ENCODE assay signal across 1 cellular context in the genomic region with DNA sequence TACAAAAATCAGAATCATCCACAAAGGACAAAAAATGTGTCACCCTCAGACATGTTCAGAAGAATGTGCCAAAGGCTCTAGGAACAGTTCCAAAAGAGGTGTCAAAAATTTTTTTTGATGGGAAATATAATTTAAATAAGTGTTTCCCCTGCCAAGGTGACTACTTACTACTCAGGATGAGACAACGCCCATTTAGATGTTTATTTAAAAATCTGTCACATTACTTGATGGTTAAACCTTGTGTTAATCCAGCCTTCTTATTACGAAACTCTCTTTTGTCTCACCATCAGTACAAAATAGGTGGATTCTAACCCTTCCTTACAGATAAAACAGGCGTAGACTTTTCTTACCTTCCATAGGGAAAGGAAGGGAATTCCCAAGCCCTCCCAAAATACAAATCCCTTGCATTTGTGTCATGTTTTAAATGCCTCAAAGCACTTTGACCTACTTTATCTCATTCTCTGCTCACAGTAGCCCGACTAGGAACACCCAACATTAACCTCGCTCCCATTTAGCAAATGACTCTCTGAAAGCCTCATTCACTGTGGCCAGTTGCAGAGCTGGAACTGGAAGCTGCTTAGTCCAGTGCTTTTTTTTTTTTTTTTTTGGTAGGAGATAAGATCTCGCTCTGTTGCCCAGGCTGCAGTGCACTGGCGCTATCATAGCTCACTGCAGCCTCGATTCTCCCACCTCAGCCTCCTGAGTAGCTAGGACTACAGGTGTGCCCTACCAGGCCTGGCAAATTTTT.
TF ChIP-seq lines count a peak whose summit lies in the region.

No MANE protein-coding gene starts in this region.

TF ChIP-seq in K562, 482 proteins besides CTCF, POLR2A, EP300 and RAD21 (continued from another document and continues in another):
- TF ChIP-seq, protein P1, sequence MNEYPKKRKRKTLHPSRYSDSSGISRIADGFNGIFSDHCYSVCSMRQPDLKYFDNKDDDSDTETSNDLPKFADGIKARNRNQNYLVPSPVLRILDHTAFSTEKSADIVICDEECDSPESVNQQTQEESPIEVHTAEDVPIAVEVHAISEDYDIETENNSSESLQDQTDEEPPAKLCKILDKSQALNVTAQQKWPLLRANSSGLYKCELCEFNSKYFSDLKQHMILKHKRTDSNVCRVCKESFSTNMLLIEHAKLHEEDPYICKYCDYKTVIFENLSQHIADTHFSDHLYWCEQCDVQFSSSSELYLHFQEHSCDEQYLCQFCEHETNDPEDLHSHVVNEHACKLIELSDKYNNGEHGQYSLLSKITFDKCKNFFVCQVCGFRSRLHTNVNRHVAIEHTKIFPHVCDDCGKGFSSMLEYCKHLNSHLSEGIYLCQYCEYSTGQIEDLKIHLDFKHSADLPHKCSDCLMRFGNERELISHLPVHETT (CRISPR knock-in tag; conservative IDR thresholded peaks at IDR 0.05 in 1 of 2, IDR thresholded peaks at IDR 0.05 in 1 of 2) = no peak
- no peak for TF ChIP-seq ZFPM2 (CRISPR knock-in tag; IDR thresholded peaks at IDR 0.05)
- no peak for TF ChIP-seq NFYB (IDR thresholded peaks at IDR 0.05; ENCODE audit: extremely low read depth, insufficient read length)
- no peak for TF ChIP-seq TSC22D4 (tag; IDR thresholded peaks at IDR 0.05)
- TF ChIP-seq BRF1 (IDR thresholded peaks at IDR 0.05; ENCODE audit: borderline replicate concordance, extremely low read depth, insufficient read length) = no peak
- TF ChIP-seq CC2D1A (IDR thresholded peaks at IDR 0.05) = no peak
- no peak for TF ChIP-seq ZBTB26 (CRISPR knock-in tag; IDR thresholded peaks at IDR 0.05)
- TF ChIP-seq, protein P2, sequence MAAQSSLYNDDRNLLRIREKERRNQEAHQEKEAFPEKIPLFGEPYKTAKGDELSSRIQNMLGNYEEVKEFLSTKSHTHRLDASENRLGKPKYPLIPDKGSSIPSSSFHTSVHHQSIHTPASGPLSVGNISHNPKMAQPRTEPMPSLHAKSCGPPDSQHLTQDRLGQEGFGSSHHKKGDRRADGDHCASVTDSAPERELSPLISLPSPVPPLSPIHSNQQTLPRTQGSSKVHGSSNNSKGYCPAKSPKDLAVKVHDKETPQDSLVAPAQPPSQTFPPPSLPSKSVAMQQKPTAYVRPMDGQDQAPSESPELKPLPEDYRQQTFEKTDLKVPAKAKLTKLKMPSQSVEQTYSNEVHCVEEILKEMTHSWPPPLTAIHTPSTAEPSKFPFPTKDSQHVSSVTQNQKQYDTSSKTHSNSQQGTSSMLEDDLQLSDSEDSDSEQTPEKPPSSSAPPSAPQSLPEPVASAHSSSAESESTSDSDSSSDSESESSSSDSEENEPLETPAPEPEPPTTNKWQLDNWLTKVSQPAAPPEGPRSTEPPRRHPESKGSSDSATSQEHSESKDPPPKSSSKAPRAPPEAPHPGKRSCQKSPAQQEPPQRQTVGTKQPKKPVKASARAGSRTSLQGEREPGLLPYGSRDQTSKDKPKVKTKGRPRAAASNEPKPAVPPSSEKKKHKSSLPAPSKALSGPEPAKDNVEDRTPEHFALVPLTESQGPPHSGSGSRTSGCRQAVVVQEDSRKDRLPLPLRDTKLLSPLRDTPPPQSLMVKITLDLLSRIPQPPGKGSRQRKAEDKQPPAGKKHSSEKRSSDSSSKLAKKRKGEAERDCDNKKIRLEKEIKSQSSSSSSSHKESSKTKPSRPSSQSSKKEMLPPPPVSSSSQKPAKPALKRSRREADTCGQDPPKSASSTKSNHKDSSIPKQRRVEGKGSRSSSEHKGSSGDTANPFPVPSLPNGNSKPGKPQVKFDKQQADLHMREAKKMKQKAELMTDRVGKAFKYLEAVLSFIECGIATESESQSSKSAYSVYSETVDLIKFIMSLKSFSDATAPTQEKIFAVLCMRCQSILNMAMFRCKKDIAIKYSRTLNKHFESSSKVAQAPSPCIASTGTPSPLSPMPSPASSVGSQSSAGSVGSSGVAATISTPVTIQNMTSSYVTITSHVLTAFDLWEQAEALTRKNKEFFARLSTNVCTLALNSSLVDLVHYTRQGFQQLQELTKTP (IDR thresholded peaks at IDR 0.05; ENCODE audit: low read depth in 1 of 2, partially characterized antibody in 2 of 2) = peak in 1 of 2 experiments; percentile 20
- 0 out of 2 replicates have a peak, but pooled peaks have one; percentile 22 for TF ChIP-seq ZNF253 (CRISPR knock-in tag; conservative IDR thresholded peaks at IDR 0.05)
- TF ChIP-seq, protein P3, sequence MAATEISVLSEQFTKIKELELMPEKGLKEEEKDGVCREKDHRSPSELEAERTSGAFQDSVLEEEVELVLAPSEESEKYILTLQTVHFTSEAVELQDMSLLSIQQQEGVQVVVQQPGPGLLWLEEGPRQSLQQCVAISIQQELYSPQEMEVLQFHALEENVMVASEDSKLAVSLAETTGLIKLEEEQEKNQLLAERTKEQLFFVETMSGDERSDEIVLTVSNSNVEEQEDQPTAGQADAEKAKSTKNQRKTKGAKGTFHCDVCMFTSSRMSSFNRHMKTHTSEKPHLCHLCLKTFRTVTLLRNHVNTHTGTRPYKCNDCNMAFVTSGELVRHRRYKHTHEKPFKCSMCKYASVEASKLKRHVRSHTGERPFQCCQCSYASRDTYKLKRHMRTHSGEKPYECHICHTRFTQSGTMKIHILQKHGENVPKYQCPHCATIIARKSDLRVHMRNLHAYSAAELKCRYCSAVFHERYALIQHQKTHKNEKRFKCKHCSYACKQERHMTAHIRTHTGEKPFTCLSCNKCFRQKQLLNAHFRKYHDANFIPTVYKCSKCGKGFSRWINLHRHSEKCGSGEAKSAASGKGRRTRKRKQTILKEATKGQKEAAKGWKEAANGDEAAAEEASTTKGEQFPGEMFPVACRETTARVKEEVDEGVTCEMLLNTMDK (IDR thresholded peaks at IDR 0.05; ENCODE audit: borderline replicate concordance, insufficient read depth, low read depth, low read length, poor library complexity, severe bottlenecking) = no peak
- no peak for TF ChIP-seq BCL6 (CRISPR knock-in tag; IDR thresholded peaks at IDR 0.05)
- peak; percentile 67 for TF ChIP-seq RFX1 (IDR thresholded peaks at IDR 0.05)
- TF ChIP-seq MCM5 (IDR thresholded peaks at IDR 0.05; ENCODE audit: low read depth) = no peak
- TF ChIP-seq MAFF (IDR thresholded peaks at IDR 0.05; ENCODE audit: low read length) = no peak
- no peak for TF ChIP-seq ATF1 (CRISPR knock-in tag; IDR thresholded peaks at IDR 0.05)
- TF ChIP-seq ATF1 (tag; IDR thresholded peaks at IDR 0.05) = no peak
- no peak for TF ChIP-seq NFE2 (IDR thresholded peaks at IDR 0.05; ENCODE audit: low read depth)
- no peak for TF ChIP-seq RBM39 (optimal IDR thresholded peaks at IDR 0.05; ENCODE audit: low read depth, low read length)
- TF ChIP-seq ZNF277 (CRISPR knock-in tag; IDR thresholded peaks at IDR 0.05; ENCODE audit: borderline replicate concordance) = no peak
- no peak for TF ChIP-seq MBD2 (IDR thresholded peaks at IDR 0.05; ENCODE audit: borderline replicate concordance, low read depth)
- TF ChIP-seq CEBPG (CRISPR knock-in tag; IDR thresholded peaks at IDR 0.05) = no peak
- peak in 1 of 2 experiments; percentile 59; a peak in 1 of 4 replicates for TF ChIP-seq CEBPG (tag; conservative IDR thresholded peaks at IDR 0.05 in 1 of 2, IDR thresholded peaks at IDR 0.05 in 1 of 2)
- no peak for TF ChIP-seq HDGF (IDR thresholded peaks at IDR 0.05)
- no peak for TF ChIP-seq CBX2 (IDR thresholded peaks at IDR 0.05; ENCODE audit: insufficient read depth, low read length, poor library complexity, severe bottlenecking)
- no peak for TF ChIP-seq TRIM24 (IDR thresholded peaks at IDR 0.05)
- no peak for TF ChIP-seq ILF3 (IDR thresholded peaks at IDR 0.05; ENCODE audit: borderline replicate concordance)
- TF ChIP-seq PHF8 (IDR thresholded peaks at IDR 0.05; ENCODE audit: borderline replicate concordance, low read length) = no peak
- TF ChIP-seq GTF2B (IDR thresholded peaks at IDR 0.05; ENCODE audit: extremely low read depth, insufficient read length) = no peak
- no peak for TF ChIP-seq SOX6 (IDR thresholded peaks at IDR 0.05)
- no peak for TF ChIP-seq KLF6 (CRISPR knock-in tag; IDR thresholded peaks at IDR 0.05; ENCODE audit: borderline replicate concordance)
- TF ChIP-seq MED1 (CRISPR knock-in tag; IDR thresholded peaks at IDR 0.05; ENCODE audit: borderline replicate concordance) = no peak
- TF ChIP-seq MEF2D (tag; conservative IDR thresholded peaks at IDR 0.05; ENCODE audit: low read depth) = no peak
- TF ChIP-seq, protein P4, sequence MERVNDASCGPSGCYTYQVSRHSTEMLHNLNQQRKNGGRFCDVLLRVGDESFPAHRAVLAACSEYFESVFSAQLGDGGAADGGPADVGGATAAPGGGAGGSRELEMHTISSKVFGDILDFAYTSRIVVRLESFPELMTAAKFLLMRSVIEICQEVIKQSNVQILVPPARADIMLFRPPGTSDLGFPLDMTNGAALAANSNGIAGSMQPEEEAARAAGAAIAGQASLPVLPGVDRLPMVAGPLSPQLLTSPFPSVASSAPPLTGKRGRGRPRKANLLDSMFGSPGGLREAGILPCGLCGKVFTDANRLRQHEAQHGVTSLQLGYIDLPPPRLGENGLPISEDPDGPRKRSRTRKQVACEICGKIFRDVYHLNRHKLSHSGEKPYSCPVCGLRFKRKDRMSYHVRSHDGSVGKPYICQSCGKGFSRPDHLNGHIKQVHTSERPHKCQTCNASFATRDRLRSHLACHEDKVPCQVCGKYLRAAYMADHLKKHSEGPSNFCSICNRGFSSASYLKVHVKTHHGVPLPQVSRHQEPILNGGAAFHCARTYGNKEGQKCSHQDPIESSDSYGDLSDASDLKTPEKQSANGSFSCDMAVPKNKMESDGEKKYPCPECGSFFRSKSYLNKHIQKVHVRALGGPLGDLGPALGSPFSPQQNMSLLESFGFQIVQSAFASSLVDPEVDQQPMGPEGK (CRISPR knock-in tag; IDR thresholded peaks at IDR 0.05; ENCODE audit: borderline replicate concordance) = no peak
- TF ChIP-seq ZNF408 (CRISPR knock-in tag; IDR thresholded peaks at IDR 0.05; ENCODE audit: low read depth) = no peak
- peak; percentile 78 for TF ChIP-seq CEBPB (tag; IDR thresholded peaks at IDR 0.05)
- TF ChIP-seq MAFK (IDR thresholded peaks at IDR 0.05; ENCODE audit: low read length) = no peak
- no peak for TF ChIP-seq ID3 (CRISPR knock-in tag; IDR thresholded peaks at IDR 0.05)
- TF ChIP-seq ID3 (tag; IDR thresholded peaks at IDR 0.05) = no peak
- TF ChIP-seq GATAD2A (IDR thresholded peaks at IDR 0.05) = no peak
- TF ChIP-seq SMARCA5 (IDR thresholded peaks at IDR 0.05) = no peak
- no peak for TF ChIP-seq PTBP1 (IDR thresholded peaks at IDR 0.05; ENCODE audit: low read depth, low read length)
- no peak for TF ChIP-seq EGR1 (conservative IDR thresholded peaks at IDR 0.05)
- no peak for TF ChIP-seq PML (IDR thresholded peaks at IDR 0.05; ENCODE audit: low read length)
- TF ChIP-seq, protein P5, sequence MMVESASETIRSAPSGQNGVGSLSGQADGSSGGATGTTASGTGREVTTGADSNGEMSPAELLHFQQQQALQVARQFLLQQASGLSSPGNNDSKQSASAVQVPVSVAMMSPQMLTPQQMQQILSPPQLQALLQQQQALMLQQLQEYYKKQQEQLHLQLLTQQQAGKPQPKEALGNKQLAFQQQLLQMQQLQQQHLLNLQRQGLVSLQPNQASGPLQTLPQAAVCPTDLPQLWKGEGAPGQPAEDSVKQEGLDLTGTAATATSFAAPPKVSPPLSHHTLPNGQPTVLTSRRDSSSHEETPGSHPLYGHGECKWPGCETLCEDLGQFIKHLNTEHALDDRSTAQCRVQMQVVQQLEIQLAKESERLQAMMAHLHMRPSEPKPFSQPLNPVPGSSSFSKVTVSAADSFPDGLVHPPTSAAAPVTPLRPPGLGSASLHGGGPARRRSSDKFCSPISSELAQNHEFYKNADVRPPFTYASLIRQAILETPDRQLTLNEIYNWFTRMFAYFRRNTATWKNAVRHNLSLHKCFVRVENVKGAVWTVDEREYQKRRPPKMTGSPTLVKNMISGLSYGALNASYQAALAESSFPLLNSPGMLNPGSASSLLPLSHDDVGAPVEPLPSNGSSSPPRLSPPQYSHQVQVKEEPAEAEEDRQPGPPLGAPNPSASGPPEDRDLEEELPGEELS (CRISPR knock-in tag; IDR thresholded peaks at IDR 0.05; ENCODE audit: borderline replicate concordance) = no peak
- TF ChIP-seq RBFOX2 (IDR thresholded peaks at IDR 0.05; ENCODE audit: low read depth, low read length) = no peak
- TF ChIP-seq ZNF239 (CRISPR knock-in tag; IDR thresholded peaks at IDR 0.05) = no peak
- no peak for TF ChIP-seq FOXA3 (CRISPR knock-in tag; conservative IDR thresholded peaks at IDR 0.05 in 1 of 2, IDR thresholded peaks at IDR 0.05 in 1 of 2)
- TF ChIP-seq U2AF1 (optimal IDR thresholded peaks at IDR 0.05; ENCODE audit: low read depth, low read length) = no peak
- no peak for TF ChIP-seq TEAD2 (tag; IDR thresholded peaks at IDR 0.05)
- TF ChIP-seq ZFP30 (CRISPR knock-in tag; IDR thresholded peaks at IDR 0.05; ENCODE audit: borderline replicate concordance) = no peak
- peak; percentile 22; the same call in 1 of the 2 replicates for TF ChIP-seq ATF7 (IDR thresholded peaks at IDR 0.05)
- TF ChIP-seq MEF2A (IDR thresholded peaks at IDR 0.05; ENCODE audit: control insufficient read depth, low read depth, low read length) = no peak
